In genomic region chr13:103104340-103104739, GRCh38 we compare ENCODE assay signal across 35 cellular contexts. TPM values are rescaled to one million over a fixed set of nuclear protein-coding genes. Genes with fewer than 3 reads are reported as not detected.
"Had no signal": no experiment of that assay in that cellular context is flagged by ENCODE, and none has a peak within 500 bp of the region (broad histone marks: within the 10 kb centered on the region; RNA-seq: fewer than 3 reads in every experiment).

No MANE protein-coding gene starts in this region.

- H3K27me3 ChIP-seq: ascending aorta, cardiac muscle cell, colonic mucosa, dorsolateral prefrontal cortex, gastrocnemius medialis, right atrium auricular region, suprapubic skin, tibial artery, upper lobe of right lung had no signal

- ATAC-seq: activated CD4-positive, CD25-positive, alpha-beta regulatory T cell treated with anti-CD3 and anti-CD28 coated beads, Interleukin-2, amount 50 U/mL, for 24 hours; gastrocnemius medialis; left ventricle myocardium superior; upper lobe of right lung had no signal

- H3K79me2 ChIP-seq: parathyroid adenoma had no signal

- H3K4me3 ChIP-seq: ascending aorta, cardiac muscle cell, colonic mucosa, dorsolateral prefrontal cortex, gastrocnemius medialis, right atrium auricular region, suprapubic skin, tibial artery, upper lobe of right lung had no signal

- FAIRE-seq: islet of Langerhans, TTC549 had no signal

- H3K9ac ChIP-seq: parathyroid adenoma had no signal

- H2AFZ ChIP-seq: parathyroid adenoma had no signal

- H3K9me3 ChIP-seq: ascending aorta, colonic mucosa, gastrocnemius medialis, right atrium auricular region, suprapubic skin, tibial artery, upper lobe of right lung had no signal

- H3K4me1 ChIP-seq: ascending aorta, colonic mucosa, gastrocnemius medialis, parathyroid adenoma, right atrium auricular region, suprapubic skin, tibial artery, upper lobe of right lung had no signal

- DNase-seq: activated CD4-positive, alpha-beta T cell treated with anti-CD3 and anti-CD28 coated beads for 48 hours; activated CD4-positive, alpha-beta T cell treated with anti-CD3 and anti-CD28 coated beads, Interleukin-2, amount 50 U/mL, for 48 hours; activated CD8-positive, alpha-beta memory T cell treated with anti-CD3 and anti-CD28 coated beads for 24 hours; activated gamma-delta T cell; activated naive CD4-positive, alpha-beta T cell treated with anti-CD3 and anti-CD28 coated beads, Interleukin-2, amount 10 ng/mL, durations not matched to agents 7 days and 5 days; activated naive CD8-positive, alpha-beta T cell treated with anti-CD3 and anti-CD28 coated beads, Interleukin-2, amount 10 ng/mL, durations not matched to agents 7 days and 5 days; cerebellar nuclear complex; colonic mucosa; dorsolateral prefrontal cortex; effector memory CD4-positive, alpha-beta T cell; erythroblast; gastrocnemius medialis; glutamatergic neuron; left ventricle myocardium superior; naive B cell; nucleus accumbens; stimulated activated CD4-positive, alpha-beta T cell treated with anti-CD3 and anti-CD28 coated beads, Interleukin-15, amount 100 ng/mL, for 24 hours; stimulated activated CD4-positive, alpha-beta T cell treated with anti-CD3 and anti-CD28 coated beads, Interleukin-2, amount 100 ng/mL, for 24 hours; stimulated activated naive CD4-positive, alpha-beta T cell; T-helper 9 cell; tibial artery; upper lobe of right lung had no signal

- H3K36me3 ChIP-seq: ascending aorta, cardiac muscle cell, colonic mucosa, gastrocnemius medialis, right atrium auricular region, suprapubic skin, tibial artery, upper lobe of right lung had no signal

- H3K27ac ChIP-seq: ascending aorta, cardiac muscle cell, colonic mucosa, dorsolateral prefrontal cortex, gastrocnemius medialis, parathyroid adenoma, right atrium auricular region, suprapubic skin, tibial artery, upper lobe of right lung, VCaP had no signal

RNA-seq across cellular contexts. Expression of gene SLC10A2, which starts 38.1 kb away (rescaled TPM):
- total RNA-seq: activated naive CD8-positive, alpha-beta T cell treated with anti-CD3 and anti-CD28 coated beads, Interleukin-2, amount 10 ng/mL, durations not matched to agents 7 days and 5 days; activated T-helper 1 cell treated with anti-CD3 and anti-CD28 coated beads, Interleukin-12 subunit alpha, Interleukin-12 subunit beta, Interleukin-2, Interleukin-4 antibody, amounts not matched to agents 30 ng/mL and 10 ng/mL and 1 ng/mL, durations not matched to agents 14 hours and 24 hours and 36 hours; ascending aorta; cardiac muscle cell; dorsolateral prefrontal cortex; gastrocnemius medialis; left ventricle myocardium superior; lung microvascular endothelial cell; mesothelial cell of epicardium; pulmonary artery endothelial cell; right atrium auricular region; upper lobe of right lung had no signal
- polyA plus RNA-seq: cardiac muscle cell had no signal
